Comparison of ENCODE assay signal across 20 cellular contexts in genomic region chr17:74117999-74118421, GRCh38.
DNase-seq lines count a peak whose midpoint lies in the region; ATAC-seq and TF ChIP-seq lines count a peak whose summit lies in the region.
"Had no signal": no experiment of that assay in that cellular context is flagged by ENCODE, and none has a peak within 500 bp of the region (broad histone marks: within the 10 kb centered on the region; RNA-seq: fewer than 3 reads in every experiment).

No MANE protein-coding gene starts in this region.

- H3K9me2 ChIP-seq in PC-3 (replicated peaks; ENCODE audit: low read length) = no peaks in the 10 kb centered on the region

- no peaks in the 10 kb centered on the region for H3F3A ChIP-seq in PC-3 (ENCODE audit: low read length, unreplicated experiment)

- H3K27ac ChIP-seq in PC-3 (ENCODE audit: low read length) (no peak overlapping the region), iPS-20b (ENCODE audit: low read length) (peak overlapping the region; percentile 62)
- H3K27ac ChIP-seq: gastroesophageal sphincter, upper lobe of left lung, VCaP had no signal

- H3K4me3 ChIP-seq in PC-3 (ENCODE audit: low read length) (no peak overlapping the region), iPS-20b (ENCODE audit: low read length) (peak overlapping the region; percentile 27; the same call in 1 of the 2 replicates)
- H3K4me3 ChIP-seq: gastroesophageal sphincter, upper lobe of left lung had no signal

- H3K36me3 ChIP-seq in PC-3 (ENCODE audit: low read depth, low read length) (no peaks in the 10 kb centered on the region), iPS-20b (ENCODE audit: insufficient read depth, low read depth, low read length) (no peaks in the 10 kb centered on the region)
- H3K36me3 ChIP-seq: gastroesophageal sphincter, upper lobe of left lung had no signal

- BruUV-seq in PC-3 (replicated peaks; lab: Mats Ljungman, UMichigan) = no TSS peak

- H3K27me3 ChIP-seq in PC-3 (ENCODE audit: low read length) (peaks cover 75% of the 10 kb centered on the region), iPS-20b (ENCODE audit: insufficient read depth, low read length) (no peaks in the 10 kb centered on the region)
- H3K27me3 ChIP-seq: upper lobe of left lung had no signal

- ATAC-seq in PC-3 (peak; percentile 42; the same call in 1 of the 2 replicates), HG03520 (IDR thresholded peaks at IDR 0.05; ENCODE audit: unreplicated experiment) (no peak), GM18858 (IDR thresholded peaks at IDR 0.05; ENCODE audit: unreplicated experiment) (no peak)
- ATAC-seq: gastroesophageal sphincter; naive thymus-derived CD8-positive, alpha-beta T cell; stimulated activated naive CD8-positive, alpha-beta T cell treated with anti-CD3 and anti-CD28 coated beads, Interleukin-15, Interleukin-2, amounts not matched to agents 100 U/mL and 50 U/mL, for 24 hours had no signal

- intact Hi-C loops in PC-3 (cut with micrococcal nuclease) = no loop called here

- H3K79me2 ChIP-seq in PC-3 (ENCODE audit: low read length) = no peaks in the 10 kb centered on the region

- no peak for TF ChIP-seq CTCF in PC-3 (conservative IDR thresholded peaks at IDR 0.05; ENCODE audit: low read depth, low read length)

- H2AFZ ChIP-seq in PC-3 (ENCODE audit: low read length) = no peak overlapping the region

- no peak overlapping the region for H3K4me2 ChIP-seq in PC-3 (ENCODE audit: low read length)

- POLR2A ChIA-PET in PC-3 (lab: Charles Lee; ENCODE audit: unreplicated experiment) = no interaction called here

- CTCF ChIA-PET in PC-3 (lab: Charles Lee) = interaction anchor here (0.6 to 1.6 kb wide), 2 partner anchors 63 to 82 kb away, joined by 4 to 6 read pairs; no protein-coding TSS in a partner anchor

- H3K9me3 ChIP-seq in PC-3 (ENCODE audit: low read length) (no peaks in the 10 kb centered on the region), iPS-20b (ENCODE audit: insufficient read depth, low read depth, low read length) (no peaks in the 10 kb centered on the region)
- H3K9me3 ChIP-seq: upper lobe of left lung had no signal

- DNase-seq in NCI-H1092 treated with DMSO at 0.1 percent for 48 hours (lab: John Stamatoyannopoulos, UW) = peak; percentile 18
- no peak for DNase-seq in NCI-H1092 (lab: John Stamatoyannopoulos, UW)
- DNase-seq in PC-3 = no peak
- peak; percentile 35 for DNase-seq in superior temporal gyrus (ENCODE audit: extremely low spot score)
- DNase-seq in AML-193 (lab: John Stamatoyannopoulos, UW) = no peak
- DNase-seq: activated CD4-positive, alpha-beta memory T cell treated with anti-CD3 and anti-CD28 coated beads for 36 hours; activated naive CD4-positive, alpha-beta T cell treated with anti-CD3 and anti-CD28 coated beads, Interleukin-2, amount 10 ng/mL, durations not matched to agents 7 days and 5 days; activated T-cell treated with anti-CD3 and anti-CD28 coated beads, Interleukin-2, amount 50 U/mL, for 1 hour; CD4-positive, CD25-positive, alpha-beta regulatory T cell; naive thymus-derived CD8-positive, alpha-beta T cell; NCI-H2107; NCI-H748 treated with DMSO at 0.1 percent for 48 hours; stimulated activated CD4-positive, alpha-beta T cell treated with anti-CD3 and anti-CD28 coated beads, Interleukin-15, amount 100 ng/mL, for 24 hours; stimulated activated naive CD8-positive, alpha-beta T cell treated with anti-CD3 and anti-CD28 coated beads, Interleukin-15, Interleukin-2, amounts not matched to agents 100 U/mL and 50 U/mL, for 24 hours had no signal

- no peak overlapping the region for H3K9ac ChIP-seq in PC-3 (ENCODE audit: low read length)
- H3K9ac ChIP-seq in iPS-20b (ENCODE audit: low read depth, low read length) = peak overlapping the region; percentile 75; the same call in 1 of the 2 replicates

- H3K4me1 ChIP-seq in PC-3 (ENCODE audit: insufficient read depth, low read length) = no peaks in the 10 kb centered on the region
- H3K4me1 ChIP-seq in iPS-20b (ENCODE audit: insufficient read depth, low read length) = peaks cover 33% of the 10 kb centered on the region; the same call in 1 of the 2 replicates
- H3K4me1 ChIP-seq: gastroesophageal sphincter, upper lobe of left lung had no signal

- H4K20me1 ChIP-seq in PC-3 (ENCODE audit: low read length) = no peaks in the 10 kb centered on the region

Comparison
In these comparisons a context has a peak if more than half of its experiments do, and no peak if none do; other contexts are left out.
1. DNase-seq: peak in NCI-H1092 treated with DMSO at 0.1 percent for 48 hours (single experiment) and superior temporal gyrus (single experiment); none in NCI-H1092 (single experiment), PC-3 (single experiment) and AML-193 (0 of 2).